ENCODE assay signal across 1 cellular context in genomic region chr4:119707336-119707735, GRCh38.
TF ChIP-seq lines count a peak whose summit lies in the region.

No MANE protein-coding gene starts in this region.

TF ChIP-seq in HepG2, 621 proteins besides CTCF, POLR2A, EP300 and RAD21 (continued from another document):
- TF ChIP-seq ZHX2 (IDR thresholded peaks at IDR 0.05; ENCODE audit: low read depth), result 0 out of 2 replicates have a peak, but pooled peaks have one; percentile 23
- TF ChIP-seq ZHX2 (CRISPR knock-in tag; IDR thresholded peaks at IDR 0.05; ENCODE audit: borderline replicate concordance), result no peak
- peak; percentile 37; the same call in 1 of the 2 replicates for TF ChIP-seq ZNF124 (CRISPR knock-in tag; IDR thresholded peaks at IDR 0.05)
- TF ChIP-seq, protein P1, sequence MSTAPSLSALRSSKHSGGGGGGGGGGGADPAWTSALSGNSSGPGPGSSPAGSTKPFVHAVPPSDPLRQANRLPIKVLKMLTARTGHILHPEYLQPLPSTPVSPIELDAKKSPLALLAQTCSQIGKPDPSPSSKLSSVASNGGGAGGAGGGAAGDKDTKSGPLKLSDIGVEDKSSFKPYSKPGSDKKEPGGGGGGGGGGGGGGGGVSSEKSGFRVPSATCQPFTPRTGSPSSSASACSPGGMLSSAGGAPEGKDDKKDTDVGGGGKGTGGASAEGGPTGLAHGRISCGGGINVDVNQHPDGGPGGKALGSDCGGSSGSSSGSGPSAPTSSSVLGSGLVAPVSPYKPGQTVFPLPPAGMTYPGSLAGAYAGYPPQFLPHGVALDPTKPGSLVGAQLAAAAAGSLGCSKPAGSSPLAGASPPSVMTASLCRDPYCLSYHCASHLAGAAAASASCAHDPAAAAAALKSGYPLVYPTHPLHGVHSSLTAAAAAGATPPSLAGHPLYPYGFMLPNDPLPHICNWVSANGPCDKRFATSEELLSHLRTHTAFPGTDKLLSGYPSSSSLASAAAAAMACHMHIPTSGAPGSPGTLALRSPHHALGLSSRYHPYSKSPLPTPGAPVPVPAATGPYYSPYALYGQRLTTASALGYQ (CRISPR knock-in tag; IDR thresholded peaks at IDR 0.05), result 0 out of 2 replicates have a peak, but pooled peaks have one; percentile 25
- peak; percentile 35; the same call in 1 of the 2 replicates for TF ChIP-seq SPEN (CRISPR knock-in tag; IDR thresholded peaks at IDR 0.05; ENCODE audit: low read depth)
- peak; percentile 91; the same call in 1 of the 2 replicates for TF ChIP-seq NCOR1 (IDR thresholded peaks at IDR 0.05; ENCODE audit: borderline replicate concordance, low read length)
- TF ChIP-seq, protein P2, sequence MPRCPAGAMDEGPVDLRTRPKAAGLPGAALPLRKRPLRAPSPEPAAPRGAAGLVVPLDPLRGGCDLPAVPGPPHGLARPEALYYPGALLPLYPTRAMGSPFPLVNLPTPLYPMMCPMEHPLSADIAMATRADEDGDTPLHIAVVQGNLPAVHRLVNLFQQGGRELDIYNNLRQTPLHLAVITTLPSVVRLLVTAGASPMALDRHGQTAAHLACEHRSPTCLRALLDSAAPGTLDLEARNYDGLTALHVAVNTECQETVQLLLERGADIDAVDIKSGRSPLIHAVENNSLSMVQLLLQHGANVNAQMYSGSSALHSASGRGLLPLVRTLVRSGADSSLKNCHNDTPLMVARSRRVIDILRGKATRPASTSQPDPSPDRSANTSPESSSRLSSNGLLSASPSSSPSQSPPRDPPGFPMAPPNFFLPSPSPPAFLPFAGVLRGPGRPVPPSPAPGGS (CRISPR knock-in tag; IDR thresholded peaks at IDR 0.05), result no peak
- peak; percentile 59 for TF ChIP-seq HHEX (CRISPR knock-in tag; IDR thresholded peaks at IDR 0.05)
- TF ChIP-seq SAP130 (CRISPR knock-in tag; IDR thresholded peaks at IDR 0.05; ENCODE audit: low read depth), result peak; percentile 58
- TF ChIP-seq ELF3 (CRISPR knock-in tag; IDR thresholded peaks at IDR 0.05), result peak; percentile 72
- 0 out of 2 replicates have a peak, but pooled peaks have one; percentile 54 for TF ChIP-seq ZNF614 (CRISPR knock-in tag; IDR thresholded peaks at IDR 0.05; ENCODE audit: borderline replicate concordance)
- TF ChIP-seq ZNF180 (CRISPR knock-in tag; IDR thresholded peaks at IDR 0.05; ENCODE audit: borderline replicate concordance, low read depth), result no peak
- TF ChIP-seq FOXK2 (IDR thresholded peaks at IDR 0.05), result peak; percentile 41; the same call in 1 of the 2 replicates
- TF ChIP-seq, protein P3, sequence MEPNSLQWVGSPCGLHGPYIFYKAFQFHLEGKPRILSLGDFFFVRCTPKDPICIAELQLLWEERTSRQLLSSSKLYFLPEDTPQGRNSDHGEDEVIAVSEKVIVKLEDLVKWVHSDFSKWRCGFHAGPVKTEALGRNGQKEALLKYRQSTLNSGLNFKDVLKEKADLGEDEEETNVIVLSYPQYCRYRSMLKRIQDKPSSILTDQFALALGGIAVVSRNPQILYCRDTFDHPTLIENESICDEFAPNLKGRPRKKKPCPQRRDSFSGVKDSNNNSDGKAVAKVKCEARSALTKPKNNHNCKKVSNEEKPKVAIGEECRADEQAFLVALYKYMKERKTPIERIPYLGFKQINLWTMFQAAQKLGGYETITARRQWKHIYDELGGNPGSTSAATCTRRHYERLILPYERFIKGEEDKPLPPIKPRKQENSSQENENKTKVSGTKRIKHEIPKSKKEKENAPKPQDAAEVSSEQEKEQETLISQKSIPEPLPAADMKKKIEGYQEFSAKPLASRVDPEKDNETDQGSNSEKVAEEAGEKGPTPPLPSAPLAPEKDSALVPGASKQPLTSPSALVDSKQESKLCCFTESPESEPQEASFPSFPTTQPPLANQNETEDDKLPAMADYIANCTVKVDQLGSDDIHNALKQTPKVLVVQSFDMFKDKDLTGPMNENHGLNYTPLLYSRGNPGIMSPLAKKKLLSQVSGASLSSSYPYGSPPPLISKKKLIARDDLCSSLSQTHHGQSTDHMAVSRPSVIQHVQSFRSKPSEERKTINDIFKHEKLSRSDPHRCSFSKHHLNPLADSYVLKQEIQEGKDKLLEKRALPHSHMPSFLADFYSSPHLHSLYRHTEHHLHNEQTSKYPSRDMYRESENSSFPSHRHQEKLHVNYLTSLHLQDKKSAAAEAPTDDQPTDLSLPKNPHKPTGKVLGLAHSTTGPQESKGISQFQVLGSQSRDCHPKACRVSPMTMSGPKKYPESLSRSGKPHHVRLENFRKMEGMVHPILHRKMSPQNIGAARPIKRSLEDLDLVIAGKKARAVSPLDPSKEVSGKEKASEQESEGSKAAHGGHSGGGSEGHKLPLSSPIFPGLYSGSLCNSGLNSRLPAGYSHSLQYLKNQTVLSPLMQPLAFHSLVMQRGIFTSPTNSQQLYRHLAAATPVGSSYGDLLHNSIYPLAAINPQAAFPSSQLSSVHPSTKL (CRISPR knock-in tag; IDR thresholded peaks at IDR 0.05), result peak; percentile 93
- peak; percentile 100 for TF ChIP-seq RXRB (CRISPR knock-in tag; IDR thresholded peaks at IDR 0.05; ENCODE audit: borderline replicate concordance)
- TF ChIP-seq ATF4 (CRISPR knock-in tag; IDR thresholded peaks at IDR 0.05), result peak in 1 of 2 experiments; percentile 53; a peak in 1 of 4 replicates
- peak; percentile 71 for TF ChIP-seq NFIC (IDR thresholded peaks at IDR 0.05; ENCODE audit: low read length)
- TF ChIP-seq NR2F2 (IDR thresholded peaks at IDR 0.05; ENCODE audit: borderline replicate concordance, low read depth), result peak; percentile 74; the same call in 1 of the 2 replicates
- TF ChIP-seq MIER2 (CRISPR knock-in tag; IDR thresholded peaks at IDR 0.05), result 0 out of 2 replicates have a peak, but pooled peaks have one; percentile 31
- TF ChIP-seq HNF4A (CRISPR knock-in tag; IDR thresholded peaks at IDR 0.05), result peak; percentile 97
- TF ChIP-seq EED (CRISPR knock-in tag; IDR thresholded peaks at IDR 0.05), result no peak
- TF ChIP-seq REPIN1 (CRISPR knock-in tag; IDR thresholded peaks at IDR 0.05; ENCODE audit: borderline replicate concordance, low read depth), result peak; percentile 36; the same call in 1 of the 2 replicates
- TF ChIP-seq ZGPAT (CRISPR knock-in tag; IDR thresholded peaks at IDR 0.05), result peak; percentile 45; the same call in 1 of the 2 replicates
- TF ChIP-seq KDM1A (CRISPR knock-in tag; IDR thresholded peaks at IDR 0.05), result 0 out of 2 replicates have a peak, but pooled peaks have one; percentile 23
- TF ChIP-seq KDM6A (CRISPR knock-in tag; IDR thresholded peaks at IDR 0.05; ENCODE audit: low read depth), result peak; percentile 73; the same call in 1 of the 2 replicates
- peak; percentile 71; the same call in 1 of the 2 replicates for TF ChIP-seq ZKSCAN8 (CRISPR knock-in tag; IDR thresholded peaks at IDR 0.05; ENCODE audit: borderline replicate concordance)
- TF ChIP-seq, protein P4, sequence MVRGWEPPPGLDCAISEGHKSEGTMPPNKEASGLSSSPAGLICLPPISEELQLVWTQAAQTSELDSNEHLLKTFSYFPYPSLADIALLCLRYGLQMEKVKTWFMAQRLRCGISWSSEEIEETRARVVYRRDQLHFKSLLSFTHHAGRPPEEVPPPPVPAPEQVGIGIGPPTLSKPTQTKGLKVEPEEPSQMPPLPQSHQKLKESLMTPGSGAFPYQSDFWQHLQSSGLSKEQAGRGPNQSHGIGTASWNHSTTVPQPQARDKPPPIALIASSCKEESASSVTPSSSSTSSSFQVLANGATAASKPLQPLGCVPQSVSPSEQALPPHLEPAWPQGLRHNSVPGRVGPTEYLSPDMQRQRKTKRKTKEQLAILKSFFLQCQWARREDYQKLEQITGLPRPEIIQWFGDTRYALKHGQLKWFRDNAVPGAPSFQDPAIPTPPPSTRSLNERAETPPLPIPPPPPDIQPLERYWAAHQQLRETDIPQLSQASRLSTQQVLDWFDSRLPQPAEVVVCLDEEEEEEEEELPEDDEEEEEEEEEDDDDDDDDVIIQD (CRISPR knock-in tag; IDR thresholded peaks at IDR 0.05; ENCODE audit: low read depth), result peak; percentile 68; the same call in 1 of the 2 replicates
- peak; percentile 80; the same call in 1 of the 2 replicates for TF ChIP-seq FOXJ3 (CRISPR knock-in tag; IDR thresholded peaks at IDR 0.05; ENCODE audit: borderline replicate concordance)
- no peak for TF ChIP-seq PBX3 (CRISPR knock-in tag; IDR thresholded peaks at IDR 0.05; ENCODE audit: borderline replicate concordance)
- TF ChIP-seq CREM (IDR thresholded peaks at IDR 0.05), result peak; percentile 68
- TF ChIP-seq CREM (CRISPR knock-in tag; IDR thresholded peaks at IDR 0.05), result no peak
- 0 out of 2 replicates have a peak, but pooled peaks have one; percentile 27 for TF ChIP-seq TARDBP (CRISPR knock-in tag; IDR thresholded peaks at IDR 0.05)
